ENCODE assay signal across 25 cellular contexts in the genomic region with DNA sequence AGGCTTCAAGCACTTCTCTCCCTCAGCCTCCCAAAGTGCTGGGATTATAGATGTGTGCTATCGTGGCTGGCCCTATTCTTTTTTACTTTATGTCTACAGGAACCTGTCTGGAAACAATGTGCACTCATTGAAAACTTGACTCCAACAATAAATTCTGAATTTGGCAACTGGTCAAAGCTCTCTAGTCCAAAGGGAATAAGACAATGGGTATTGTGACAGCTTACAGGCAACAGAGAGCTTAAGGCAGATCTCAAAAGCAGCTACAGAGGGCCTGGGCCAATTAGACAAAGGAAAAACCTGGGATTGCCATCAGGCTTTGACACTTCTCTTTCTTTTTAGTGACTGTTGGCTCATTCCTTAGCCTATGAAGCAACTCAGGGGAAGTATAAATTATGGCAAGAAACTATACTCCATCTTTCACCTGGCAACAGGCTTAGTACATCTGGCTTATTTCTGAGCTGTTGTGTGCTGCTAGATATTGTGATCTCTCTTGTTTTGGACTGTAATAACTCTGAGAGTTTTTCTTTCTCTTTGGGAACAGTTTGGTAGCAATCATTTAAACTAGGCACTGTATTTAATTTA. TPM values are rescaled to one million over a fixed set of nuclear protein-coding genes. Genes with fewer than 3 reads are reported as not detected.
"Had no signal": no experiment of that assay in that cellular context is flagged by ENCODE, and none has a peak within 500 bp of the region (broad histone marks: within the 10 kb centered on the region; RNA-seq: fewer than 3 reads in every experiment).

No MANE protein-coding gene starts in this region.

- H2AFZ ChIP-seq: parathyroid adenoma had no signal

- H3K4me1 Mint-ChIP-seq: activated B cell treated with CpG ODN at 0.5 μM for 24 hours; central memory CD8-positive, alpha-beta T cell had no signal

- H3K36me3 ChIP-seq: gastroesophageal sphincter, neutrophil, SJSA1, transverse colon had no signal

- H3K27ac ChIP-seq: body of pancreas, coronary artery, gastroesophageal sphincter, neutrophil, parathyroid adenoma, SJSA1, skin epidermis, transverse colon had no signal

- H3K79me2 ChIP-seq: parathyroid adenoma had no signal

- H3K4me1 ChIP-seq: body of pancreas, gastroesophageal sphincter, parathyroid adenoma, SJSA1, transverse colon had no signal

- ATAC-seq: activated CD8-positive, alpha-beta T cell treated with anti-CD3 and anti-CD28 coated beads for 36 hours; activated naive CD4-positive, alpha-beta T cell treated with anti-CD3 and anti-CD28 coated beads, Interleukin-2, amount 50 U/mL, for 72 hours; activated T-cell treated with anti-CD3 and anti-CD28 coated beads, Interleukin-2, amount 50 U/mL, for 4 hours; body of pancreas; gastroesophageal sphincter; naive thymus-derived CD4-positive, alpha-beta T cell had no signal

- H3K4me3 Mint-ChIP-seq: activated B cell treated with CpG ODN at 0.5 μM for 24 hours; activated CD8-positive, alpha-beta T cell treated with anti-CD3 and anti-CD28 coated beads for 36 hours; activated T-cell treated with anti-CD3 and anti-CD28 coated beads, Interleukin-2, amount 50 U/mL, for 4 hours; central memory CD8-positive, alpha-beta T cell; naive thymus-derived CD4-positive, alpha-beta T cell; T-helper 2 cell treated with Interferon-gamma antibody and Interleukin-4, amounts not matched to agents 5 μg/mL and 100 μg/mL, for 36 hours had no signal

- H3K9me3 ChIP-seq: body of pancreas, neutrophil, SJSA1 had no signal

- H3K4me3 ChIP-seq: body of pancreas, coronary artery, gastroesophageal sphincter, lung, SJSA1, skin epidermis, transverse colon had no signal

- H3K27ac Mint-ChIP-seq: activated B cell treated with CpG ODN at 0.5 μM for 24 hours; activated CD8-positive, alpha-beta T cell treated with anti-CD3 and anti-CD28 coated beads for 36 hours; activated naive CD4-positive, alpha-beta T cell treated with anti-CD3 and anti-CD28 coated beads, Interleukin-2, amount 50 U/mL, for 72 hours; naive thymus-derived CD4-positive, alpha-beta T cell; T-helper 2 cell treated with Interferon-gamma antibody and Interleukin-4, amounts not matched to agents 5 μg/mL and 100 μg/mL, for 36 hours had no signal

- H3K27me3 ChIP-seq: body of pancreas, gastroesophageal sphincter, neutrophil, SJSA1, transverse colon had no signal

- H3K9me3 Mint-ChIP-seq: central memory CD8-positive, alpha-beta T cell had no signal

- H3K27me3 Mint-ChIP-seq: activated B cell treated with CpG ODN at 0.5 μM for 24 hours; activated CD8-positive, alpha-beta T cell treated with anti-CD3 and anti-CD28 coated beads for 36 hours had no signal

- DNase-seq: activated B cell treated with CpG ODN at 0.5 μM for 24 hours; activated CD4-positive, alpha-beta T cell treated with anti-CD3 and anti-CD28 coated beads for 48 hours; activated CD8-positive, alpha-beta T cell treated with anti-CD3 and anti-CD28 coated beads for 36 hours; activated effector memory CD4-positive, alpha-beta T cell treated with anti-CD3 and anti-CD28 coated beads, Interleukin-2, amount 50 U/mL, for 16 hours; activated T-cell treated with anti-CD3 and anti-CD28 coated beads, Interleukin-2, amount 50 U/mL, for 4 hours; amygdala; body of pancreas; effector memory CD4-positive, alpha-beta T cell; hypothalamus; naive thymus-derived CD4-positive, alpha-beta T cell; stimulated activated CD4-positive, alpha-beta T cell treated with anti-CD3 and anti-CD28 coated beads, Interleukin-15, amount 100 ng/mL, for 24 hours; stimulated activated CD4-positive, alpha-beta T cell treated with anti-CD3 and anti-CD28 coated beads, Interleukin-4, amount 100 ng/mL, for 24 hours; stimulated activated naive CD4-positive, alpha-beta T cell treated with Interleukin-2 at 50 U/mL for 16 hours; substantia nigra; transverse colon had no signal

- H3K9ac ChIP-seq: parathyroid adenoma had no signal

RNA-seq across cellular contexts. Expression of a gene that starts 55.0 kb away (rescaled TPM):
- total RNA-seq: activated B cell treated with CpG ODN at 0.5 μM for 24 hours had no signal
